Comparison of ENCODE assay signal across 8 cellular contexts in the genomic region with DNA sequence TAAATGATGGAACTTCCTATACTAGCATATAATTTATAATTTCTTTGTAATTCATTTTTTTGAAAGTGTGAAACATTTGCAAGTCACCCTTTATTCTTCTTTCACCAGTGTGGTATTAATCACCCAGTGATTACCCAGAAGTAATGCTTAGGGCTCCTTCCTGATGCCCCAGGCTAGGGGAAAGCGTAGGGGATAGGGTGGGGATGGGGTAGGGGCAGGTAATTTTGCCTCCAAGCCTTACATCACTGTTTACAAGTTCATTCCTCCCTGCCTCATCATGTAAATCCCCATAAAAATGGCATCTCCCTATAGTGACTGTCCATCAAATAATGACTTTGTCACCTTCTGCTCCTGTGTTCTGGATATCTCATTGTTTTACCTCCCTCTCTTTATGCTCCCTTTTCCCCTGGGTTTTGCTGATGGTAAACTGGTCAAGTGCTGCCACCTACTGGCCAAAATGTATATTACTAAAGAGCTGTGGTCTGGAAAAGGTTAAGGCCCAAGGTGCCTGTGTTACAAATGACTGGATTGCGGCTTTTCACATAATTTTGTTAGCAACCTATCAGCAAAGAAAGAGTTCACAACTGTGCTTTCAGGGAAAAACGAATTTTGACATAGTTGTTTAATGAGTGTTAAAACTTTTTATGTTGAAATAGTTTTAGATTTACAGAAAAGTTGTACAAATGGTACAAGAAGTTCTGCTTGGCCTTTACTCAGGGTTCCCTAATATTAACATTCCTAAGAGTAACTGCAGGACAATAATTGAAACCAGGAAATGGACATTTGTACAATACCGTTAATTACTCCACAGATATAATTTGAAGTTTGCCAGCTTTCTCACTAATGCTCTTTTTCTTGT. TPM values are rescaled to one million over a fixed set of nuclear protein-coding genes. Genes with fewer than 3 reads are reported as not detected.
A peak's percentile ranks its signal among the peaks of the same experiment; 100 is the strongest.
DNase-seq lines count a peak whose midpoint lies in the region; ATAC-seq, FAIRE-seq and TF ChIP-seq lines count a peak whose summit lies in the region.

No MANE protein-coding gene starts in this region.

- H3K9me3 ChIP-seq in kidney (ENCODE audit: control insufficient read depth in 1 of 2, low read length in 2 of 2) = no peaks in the 10 kb centered on the region

- H3K4me3 ChIP-seq in cardiac fibroblast (replicated peaks in 1 of 2; ENCODE audit: low read depth in 2 of 2, low read length in 2 of 2) = no peak overlapping the region
- no peak overlapping the region for H3K4me3 ChIP-seq in kidney (ENCODE audit: low read length in 2 of 2)

- H3K36me3 ChIP-seq in kidney (ENCODE audit: control insufficient read depth in 1 of 2, insufficient read depth in 2 of 2, low read length in 2 of 2) = no peaks in the 10 kb centered on the region

- H3K4me1 ChIP-seq in kidney (ENCODE audit: control insufficient read depth in 1 of 2, insufficient read depth in 1 of 2, low read depth in 1 of 2, low read length in 2 of 2) = peaks cover 0 to 2% of the 10 kb centered on the region in 2 donors

- peak; percentile 67 for FAIRE-seq in kidney (lab: Jason Lieb, UNC)

- no peak overlapping the region for H3K9ac ChIP-seq in kidney (ENCODE audit: low read length in 2 of 2)

- peak; percentile 89 for ATAC-seq in HG03175 (IDR thresholded peaks at IDR 0.05; ENCODE audit: unreplicated experiment)

- DNase-seq in SIG-M5 treated with dmso at 0.1 percent for 504 hours (lab: John Stamatoyannopoulos, UW; ENCODE audit: unreplicated experiment) = peak; percentile 77
- no peak for DNase-seq in SIG-M5 (lab: John Stamatoyannopoulos, UW)
- peak; percentile 63 for DNase-seq in NCI-H345 (lab: John Stamatoyannopoulos, UW)
- DNase-seq in activated CD4-positive, CD25-positive, alpha-beta regulatory T cell treated with anti-CD3 and anti-CD28 coated beads, Interleukin-2, amount 50 U/mL, for 16 hours (ENCODE audit: low read depth, low spot score) = peak; percentile 44
- peak; percentile 81 to 90 for DNase-seq in cardiac fibroblast (ENCODE audit: low read depth in 2 of 2)
- DNase-seq in kidney = no peak
- DNase-seq in stimulated activated CD4-positive, alpha-beta T cell treated with anti-CD3 and anti-CD28 coated beads, Interleukin-4, amount 100 ng/mL, for 1 hour = peak; percentile 39

- intact Hi-C loops in kidney (cut with DNase I) = no loop called here

- H3K27ac ChIP-seq in kidney (ENCODE audit: low read depth in 2 of 2, low read length in 2 of 2) = no peak overlapping the region

- peak; percentile 63 for TF ChIP-seq CTCF in cardiac fibroblast (IDR thresholded peaks at IDR 0.05; ENCODE audit: low read depth, low read length)
- TF ChIP-seq CTCF in kidney (IDR thresholded peaks at IDR 0.05; ENCODE audit: borderline replicate concordance, extremely low read depth, insufficient read depth) = peak; percentile 81

RNA-seq across cellular contexts. Expression of gene ONECUT1, which starts 54.7 kb away (rescaled TPM):
- total RNA-seq in kidney = not detected
- not detected for polyA plus RNA-seq in kidney (ENCODE audit: insufficient read depth, low read depth, low replicate concordance)

RNA-seq across cellular contexts. Expression of gene ATOSA, which starts 56.3 kb away (rescaled TPM):
- 38.2 TPM for total RNA-seq in kidney
- 17.3 TPM for polyA plus RNA-seq in kidney (ENCODE audit: insufficient read depth, low read depth, low replicate concordance)

Comparison
In these comparisons a context has a peak if more than half of its experiments do, and no peak if none do; other contexts are left out.
1. DNase-seq: peak in SIG-M5 treated with dmso at 0.1 percent for 504 hours (single experiment), NCI-H345 (single experiment), activated CD4-positive, CD25-positive, alpha-beta regulatory T cell treated with anti-CD3 and anti-CD28 coated beads, Interleukin-2, amount 50 U/mL, for 16 hours (single experiment), cardiac fibroblast (2 of 2) and stimulated activated CD4-positive, alpha-beta T cell treated with anti-CD3 and anti-CD28 coated beads, Interleukin-4, amount 100 ng/mL, for 1 hour (single experiment); none in SIG-M5 (single experiment) and kidney (single experiment).